7 cellular contexts compared by ENCODE assay signal in genomic region chr11:63567044-63567840, GRCh38. TPM values are rescaled to one million over a fixed set of nuclear protein-coding genes. Genes with fewer than 3 reads are reported as not detected.
A peak's percentile ranks its signal among the peaks of the same experiment; 100 is the strongest.
DNase-seq lines count a peak whose midpoint lies in the region; ATAC-seq and TF ChIP-seq lines count a peak whose summit lies in the region.

No MANE protein-coding gene starts in this region.

- peaks cover 10% of the 10 kb centered on the region for H3K4me1 ChIP-seq in psoas muscle

- H3K4me3 ChIP-seq in psoas muscle = no peak overlapping the region

- peak overlapping the region; percentile 52 for H3K4me3 Mint-ChIP-seq in activated CD4-positive, alpha-beta memory T cell treated with anti-CD3 and anti-CD28 coated beads for 36 hours

- peak overlapping the region; percentile 10 for H3K27ac ChIP-seq in psoas muscle

- H3K27me3 Mint-ChIP-seq in activated CD4-positive, alpha-beta memory T cell treated with anti-CD3 and anti-CD28 coated beads for 36 hours = no peaks in the 10 kb centered on the region

- ATAC-seq in GM18511 (IDR thresholded peaks at IDR 0.05; ENCODE audit: unreplicated experiment) (peak; percentile 86), HG02798 (IDR thresholded peaks at IDR 0.05; ENCODE audit: poor library complexity, unreplicated experiment) (peak; percentile 78), psoas muscle (peak; percentile 81 to 85 (median 84))

- intact Hi-C loops in activated CD4-positive, alpha-beta memory T cell treated with anti-CD3 and anti-CD28 coated beads for 36 hours (cut with micrococcal nuclease) = loop anchor here (1.0 to 2.0 kb wide), 8 partner anchors 14 to 407 kb away; partner anchors contain the start of genes COX8A, PLAAT3 and PLAAT5
- intact Hi-C loops in psoas muscle (cut with DNase I) = no loop called here

- no peak for TF ChIP-seq CTCF in psoas muscle (IDR thresholded peaks at IDR 0.05)

- DNase-seq in NCI-H2171 (lab: John Stamatoyannopoulos, UW) = peak; percentile 38
- peak; percentile 75 for DNase-seq in activated CD4-positive, alpha-beta memory T cell treated with anti-CD3 and anti-CD28 coated beads for 36 hours
- DNase-seq in fibroblast of gingiva (ENCODE audit: low read depth) = peak; percentile 58
- no peak for DNase-seq in psoas muscle
- no peak for DNase-seq in C1 segment of cervical spinal cord (lab: John Stamatoyannopoulos, UW)

- H3K36me3 Mint-ChIP-seq in activated CD4-positive, alpha-beta memory T cell treated with anti-CD3 and anti-CD28 coated beads for 36 hours = no peaks in the 10 kb centered on the region

- WGBS in psoas muscle, 3 donors = 22 to 26% (median 23%) methylated on average over 5 of the region's 5 CpGs

- CTCF ChIA-PET in activated CD4-positive, alpha-beta memory T cell treated with anti-CD3 and anti-CD28 coated beads for 36 hours (lab: Charles Lee) = interaction anchor here (0.6 to 1.8 kb wide), 7 partner anchors 10 to 88 kb away, joined by 3 to 8 read pairs (median 3); partner anchors contain the start of gene PLAAT4

- no peaks in the 10 kb centered on the region for H3K27me3 ChIP-seq in psoas muscle (ENCODE audit: insufficient read depth in 3 of 3, low read length in 2 of 3)

- no peaks in the 10 kb centered on the region for H3K9me3 Mint-ChIP-seq in activated CD4-positive, alpha-beta memory T cell treated with anti-CD3 and anti-CD28 coated beads for 36 hours

- POLR2A ChIA-PET in activated CD4-positive, alpha-beta memory T cell treated with anti-CD3 and anti-CD28 coated beads for 36 hours (lab: Charles Lee) = interaction anchor here (1.0 to 2.4 kb wide), 7 partner anchors 13 to 123 kb away, joined by 3 to 22 read pairs (median 7); partner anchors contain the start of gene PLAAT4

- H3K36me3 ChIP-seq in psoas muscle (ENCODE audit: insufficient read depth in 1 of 2, low read depth in 1 of 2) = no peaks in the 10 kb centered on the region

- no peaks in the 10 kb centered on the region for H3K9me3 ChIP-seq in psoas muscle

- H3K27ac Mint-ChIP-seq in activated CD4-positive, alpha-beta memory T cell treated with anti-CD3 and anti-CD28 coated beads for 36 hours = peak overlapping the region; percentile 86

- H3K4me1 Mint-ChIP-seq in activated CD4-positive, alpha-beta memory T cell treated with anti-CD3 and anti-CD28 coated beads for 36 hours (ENCODE audit: low read depth) = peaks cover 53% of the 10 kb centered on the region

RNA-seq across cellular contexts. Expression of gene PLAAT2, which starts 4.1 kb away (rescaled TPM):
- under 1 TPM in 1 of 2 experiments, not detected in 1; 0.44 TPM for total RNA-seq in activated CD4-positive, alpha-beta memory T cell treated with anti-CD3 and anti-CD28 coated beads for 36 hours
- not detected for total RNA-seq in psoas muscle
- polyA plus RNA-seq in psoas muscle = under 1 TPM in 1 of 3 donors, not detected in 2; 0.16 TPM

RNA-seq across cellular contexts. Expression of gene PLAAT4, which starts 30.6 kb away (rescaled TPM):
- 10 to 100 TPM; 35.7 to 36.3 TPM for total RNA-seq in activated CD4-positive, alpha-beta memory T cell treated with anti-CD3 and anti-CD28 coated beads for 36 hours
- total RNA-seq in psoas muscle = 10 to 100 TPM in 1 of 4 donors, 1 to 10 TPM in 3; 6.9 to 12.2 (median 8.1) TPM
- polyA plus RNA-seq in psoas muscle = 10 to 100 TPM in 1 of 3 donors, 1 to 10 TPM in 2; 4.3 to 12.2 (median 9.7) TPM

RNA-seq across cellular contexts. Expression of gene PLAAT3, which starts 47.0 kb away (rescaled TPM):
- 10 to 100 TPM; 10.3 to 10.4 TPM for total RNA-seq in activated CD4-positive, alpha-beta memory T cell treated with anti-CD3 and anti-CD28 coated beads for 36 hours
- 100 to 1,000 TPM in 1 of 4 donors, 10 to 100 TPM in 3; 67.6 to 102 (median 83.6) TPM for total RNA-seq in psoas muscle
- 100 to 1,000 TPM in 1 of 3 donors, 10 to 100 TPM in 2; 50.0 to 115 (median 82.3) TPM for polyA plus RNA-seq in psoas muscle

Comparison
In these comparisons a context has a peak if more than half of its experiments do, and no peak if none do; other contexts are left out.
1. DNase-seq: peak in NCI-H2171 (single experiment), activated CD4-positive, alpha-beta memory T cell treated with anti-CD3 and anti-CD28 coated beads for 36 hours (single experiment) and fibroblast of gingiva (single experiment); none in psoas muscle (0 of 2) and C1 segment of cervical spinal cord (0 of 14).
2. RNA of gene PLAAT3, which starts 47.0 kb away (total RNA-seq): 67.6 to 102 TPM in psoas muscle; 10.3 to 10.4 TPM in activated CD4-positive, alpha-beta memory T cell treated with anti-CD3 and anti-CD28 coated beads for 36 hours; every median in the first group is over 4 times any median in the second.
3. Peak in every context shown above with its lines, with median percentiles within 50 percentile points of each other: ATAC-seq.